In the genomic region with DNA sequence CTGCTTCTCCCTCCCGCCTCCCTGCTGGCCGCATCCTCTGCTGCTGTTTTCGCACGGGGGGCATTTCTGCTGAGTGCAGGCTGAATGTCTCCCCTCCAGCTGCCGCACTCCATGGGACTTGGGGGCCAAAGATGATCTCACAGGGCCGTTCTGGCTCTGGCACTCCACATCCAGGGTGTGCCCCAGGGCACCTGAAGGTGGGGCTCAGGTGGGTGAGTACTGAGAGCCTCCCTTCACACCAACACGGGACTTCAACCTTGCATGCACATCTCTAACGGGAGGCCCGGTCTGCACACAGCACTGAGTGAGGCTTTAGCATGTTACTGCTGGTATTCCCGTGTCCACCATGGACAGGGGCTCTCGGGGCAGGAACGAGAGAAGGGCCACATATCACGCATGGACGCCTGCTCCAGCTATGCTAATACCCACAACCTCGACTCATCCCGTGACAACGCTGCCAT, we compare ENCODE assay signal across 22 cellular contexts.
DNase-seq lines count a peak whose midpoint lies in the region; ATAC-seq and TF ChIP-seq lines count a peak whose summit lies in the region.
"Had no signal": no experiment of that assay in that cellular context is flagged by ENCODE, and none has a peak within 500 bp of the region (broad histone marks: within the 10 kb centered on the region; RNA-seq: fewer than 3 reads in every experiment).

No MANE protein-coding gene starts in this region.

- ATAC-seq in activated CD4-positive, alpha-beta T cell treated with anti-CD3 and anti-CD28 coated beads for 36 hours: no peak
- no peak for ATAC-seq in omental fat pad (ENCODE audit: low FRiP score)
- no peak for ATAC-seq in HG02884 (IDR thresholded peaks at IDR 0.05; ENCODE audit: unreplicated experiment)
- ATAC-seq: K562; stimulated activated naive CD8-positive, alpha-beta T cell treated with anti-CD3 and anti-CD28 coated beads, Interleukin-15, Interleukin-2, amounts not matched to agents 100 U/mL and 50 U/mL, for 24 hours had no signal

- intact Hi-C loops in activated CD4-positive, alpha-beta T cell treated with anti-CD3 and anti-CD28 coated beads for 36 hours (cut with DNase I, micrococcal nuclease): no loop called here
- intact Hi-C loops in CD14-positive monocyte (cut with micrococcal nuclease): no loop called here

- peak; percentile 2 for DNase-seq in activated CD4-positive, alpha-beta T cell treated with anti-CD3 and anti-CD28 coated beads for 36 hours
- no peak for DNase-seq in activated CD4-positive, alpha-beta T cell treated with anti-CD3 and anti-CD28 coated beads, Interleukin-2, amount 50 U/mL, for 1 hour
- DNase-seq in CD14-positive monocyte (ENCODE audit: low spot score): peak; percentile 32
- DNase-seq in coronary artery (ENCODE audit: low spot score): peak; percentile 58
- peak; percentile 8 for DNase-seq in omental fat pad (ENCODE audit: low spot score)
- no peak for DNase-seq in NCI-H1436 treated with DMSO at 0.1 percent for 48 hours (lab: John Stamatoyannopoulos, UW)
- DNase-seq in NCI-H2171 treated with DMSO at 0.1 percent for 48 hours (lab: John Stamatoyannopoulos, UW): no peak
- DNase-seq: amygdala; caudate nucleus; foreskin fibroblast; MM.1S; naive B cell; SIG-M5; stimulated activated CD4-positive, alpha-beta T cell treated with anti-CD3 and anti-CD28 coated beads, Interleukin-2, amount 100 ng/mL, for 24 hours; stimulated activated naive CD8-positive, alpha-beta T cell treated with anti-CD3 and anti-CD28 coated beads, Interleukin-15, Interleukin-2, amounts not matched to agents 100 U/mL and 50 U/mL, for 24 hours; upper lobe of left lung had no signal

- no peaks in the 10 kb centered on the region for H3K4me1 Mint-ChIP-seq in activated CD4-positive, alpha-beta T cell treated with anti-CD3 and anti-CD28 coated beads for 36 hours
- H3K4me1 Mint-ChIP-seq in CD14-positive monocyte: no peaks in the 10 kb centered on the region
- H3K4me1 Mint-ChIP-seq: naive B cell had no signal

- TF ChIP-seq CTCF in CD14-positive monocyte (IDR thresholded peaks at IDR 0.05): no peak
- no peak for TF ChIP-seq CTCF in coronary artery (IDR thresholded peaks at IDR 0.05)
- TF ChIP-seq CTCF in omental fat pad (IDR thresholded peaks at IDR 0.05): no peak

- no peaks in the 10 kb centered on the region for H3K9me3 Mint-ChIP-seq in activated CD4-positive, alpha-beta T cell treated with anti-CD3 and anti-CD28 coated beads for 36 hours (ENCODE audit: low read depth)
- H3K9me3 Mint-ChIP-seq in CD14-positive monocyte: no peaks in the 10 kb centered on the region
- H3K9me3 Mint-ChIP-seq: naive B cell; T-helper 1 cell treated with Interleukin-12 subunit alpha and Interleukin-12 subunit beta and Interleukin-4 antibody, amounts not matched to agents 30 μg/mL and 1 μg/mL, for 36 hours had no signal

- H3K4me3 Mint-ChIP-seq in activated CD4-positive, alpha-beta T cell treated with anti-CD3 and anti-CD28 coated beads for 36 hours: no peak overlapping the region
- no peak overlapping the region for H3K4me3 Mint-ChIP-seq in CD14-positive monocyte
- H3K4me3 Mint-ChIP-seq: naive B cell; T-helper 1 cell treated with Interleukin-12 subunit alpha and Interleukin-12 subunit beta and Interleukin-4 antibody, amounts not matched to agents 30 μg/mL and 1 μg/mL, for 36 hours had no signal

- POLR2A ChIA-PET in activated CD4-positive, alpha-beta T cell treated with anti-CD3 and anti-CD28 coated beads for 36 hours (lab: Charles Lee): no interaction called here

- no peaks in the 10 kb centered on the region for H3K27me3 Mint-ChIP-seq in activated CD4-positive, alpha-beta T cell treated with anti-CD3 and anti-CD28 coated beads for 36 hours
- peaks cover 0 to 9% (median 5%) of the 10 kb centered on the region in 3 donors for H3K27me3 Mint-ChIP-seq in CD14-positive monocyte (ENCODE audit: low read depth in 3 of 3)

- H3K36me3 Mint-ChIP-seq in activated CD4-positive, alpha-beta T cell treated with anti-CD3 and anti-CD28 coated beads for 36 hours (ENCODE audit: low read depth): no peaks in the 10 kb centered on the region
- H3K36me3 Mint-ChIP-seq in CD14-positive monocyte: no peaks in the 10 kb centered on the region
- H3K36me3 Mint-ChIP-seq: naive B cell had no signal

- CTCF ChIA-PET in activated CD4-positive, alpha-beta T cell treated with anti-CD3 and anti-CD28 coated beads for 36 hours (lab: Charles Lee): no interaction called here

- H3K27ac ChIP-seq in coronary artery: no peak overlapping the region
- H3K27ac ChIP-seq: BLaER1, hepatocyte, parathyroid adenoma, upper lobe of left lung had no signal

- H3K27ac Mint-ChIP-seq in activated CD4-positive, alpha-beta T cell treated with anti-CD3 and anti-CD28 coated beads for 36 hours: no peak overlapping the region
- no peak overlapping the region for H3K27ac Mint-ChIP-seq in CD14-positive monocyte
- H3K27ac Mint-ChIP-seq: naive B cell; T-helper 1 cell treated with Interleukin-12 subunit alpha and Interleukin-12 subunit beta and Interleukin-4 antibody, amounts not matched to agents 30 μg/mL and 1 μg/mL, for 36 hours had no signal

- no peak overlapping the region for H3K4me3 ChIP-seq in coronary artery
- H3K4me3 ChIP-seq: BLaER1, hepatocyte, K562, upper lobe of left lung had no signal

Comparison
In these comparisons a context has a peak if more than half of its experiments do, and no peak if none do; other contexts are left out.
1. DNase-seq: peak in activated CD4-positive, alpha-beta T cell treated with anti-CD3 and anti-CD28 coated beads for 36 hours (single experiment), CD14-positive monocyte (single experiment), coronary artery (single experiment) and omental fat pad (single experiment); none in activated CD4-positive, alpha-beta T cell treated with anti-CD3 and anti-CD28 coated beads, Interleukin-2, amount 50 U/mL, for 1 hour (single experiment), NCI-H1436 treated with DMSO at 0.1 percent for 48 hours (single experiment) and NCI-H2171 treated with DMSO at 0.1 percent for 48 hours (single experiment).